11 cellular contexts compared by ENCODE assay signal in the genomic region with DNA sequence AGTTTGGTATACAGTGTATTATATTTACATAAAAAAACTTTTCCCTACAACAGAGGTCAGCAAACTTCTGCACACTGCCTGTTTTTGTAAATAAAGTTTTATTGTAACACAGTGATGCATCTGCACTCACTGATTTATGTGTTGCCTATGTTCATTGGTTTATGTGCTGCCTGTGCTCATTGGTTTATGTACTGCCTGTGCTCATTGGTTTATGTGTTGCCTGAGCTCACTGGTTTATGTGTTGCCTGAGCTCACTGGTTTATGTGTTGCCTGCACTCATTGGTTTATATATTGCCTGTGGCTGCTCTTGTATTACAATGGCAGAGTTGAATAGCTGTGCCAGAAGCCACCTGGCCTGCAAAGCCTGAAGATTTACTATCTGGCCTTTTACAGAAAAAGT.
DNase-seq lines count a peak whose midpoint lies in the region; ATAC-seq and TF ChIP-seq lines count a peak whose summit lies in the region.
"Had no signal": no experiment of that assay in that cellular context is flagged by ENCODE, and none has a peak within 500 bp of the region (broad histone marks: within the 10 kb centered on the region; RNA-seq: fewer than 3 reads in every experiment).

No MANE protein-coding gene starts in this region.

- H3K4me3 ChIP-seq in retinal pigment epithelial cell (ENCODE audit: low read length) (no peak overlapping the region), vagina (no peak overlapping the region), esophagus squamous epithelium (no peak overlapping the region)
- H3K4me3 ChIP-seq: smooth muscle cell had no signal

- TF ChIP-seq POLR2A in vagina (IDR thresholded peaks at IDR 0.05), result no peak
- no peak for TF ChIP-seq POLR2A in esophagus squamous epithelium (IDR thresholded peaks at IDR 0.05)

- H3K4me1 ChIP-seq in vagina (no peaks in the 10 kb centered on the region), esophagus squamous epithelium (peaks cover 0 to 31% (median 7%) of the 10 kb centered on the region in 3 donors)

- H3K36me3 ChIP-seq in vagina, result no peaks in the 10 kb centered on the region
- no peaks in the 10 kb centered on the region for H3K36me3 ChIP-seq in esophagus squamous epithelium

- H3K27me3 ChIP-seq in vagina, result no peaks in the 10 kb centered on the region
- no peaks in the 10 kb centered on the region for H3K27me3 ChIP-seq in esophagus squamous epithelium

- TF ChIP-seq CTCF in GM13977 (IDR thresholded peaks at IDR 0.05; ENCODE audit: extremely low read depth, insufficient read depth, missing control alignments) (no peak), retinal pigment epithelial cell (conservative IDR thresholded peaks at IDR 0.05; ENCODE audit: low read depth, low read length) (no peak), vagina (IDR thresholded peaks at IDR 0.05) (no peak), esophagus squamous epithelium (IDR thresholded peaks at IDR 0.05) (no peak)

- peak; percentile 27 for DNase-seq in GM13977 (ENCODE audit: low spot score)
- peak; percentile 36 for DNase-seq in LHCN-M2 (ENCODE audit: low read depth)
- peak; percentile 37 for DNase-seq in amniotic epithelial cell (ENCODE audit: low read depth)
- peak; percentile 10 for DNase-seq in retinal pigment epithelial cell (ENCODE audit: low read depth)
- no peak for DNase-seq in vagina (ENCODE audit: extremely low spot score in 2 of 2)
- DNase-seq in esophagus squamous epithelium (lab: John Stamatoyannopoulos, UW), result no peak
- DNase-seq: activated CD4-positive, alpha-beta T cell treated with anti-CD3 and anti-CD28 coated beads, Interleukin-2, amount 50 U/mL, for 4 hours; activated effector memory CD4-positive, alpha-beta T cell treated with Interleukin-2 at 50 U/mL for 16 hours; NCI-H1694 had no signal

- H3K9me3 ChIP-seq in vagina (no peaks in the 10 kb centered on the region), esophagus squamous epithelium (no peaks in the 10 kb centered on the region)

- in situ Hi-C loops in GM13977 (cut with MboI; ENCODE audit: low pct_unique_long_range_greater_than_20kb, low sequenced_read_pairs, unreplicated experiment), result no loop called here

- ATAC-seq in esophagus mucosa, result no peak

- H3K27ac ChIP-seq in vagina, result no peak overlapping the region
- peak overlapping the region in 2 of 4 donors; percentile 28 to 30 for H3K27ac ChIP-seq in esophagus squamous epithelium

- intact Hi-C loops in vagina (cut with DNase I) (no loop called here), esophagus squamous epithelium (cut with DNase I) (no loop called here)

Comparison
In these comparisons a context has a peak if more than half of its experiments do, and no peak if none do; other contexts are left out.
1. DNase-seq: peak in GM13977 (single experiment), LHCN-M2 (single experiment), amniotic epithelial cell (single experiment) and retinal pigment epithelial cell (single experiment); none in vagina (0 of 2) and esophagus squamous epithelium (single experiment).